Comparison of ENCODE assay signal across 16 cellular contexts in the genomic region with DNA sequence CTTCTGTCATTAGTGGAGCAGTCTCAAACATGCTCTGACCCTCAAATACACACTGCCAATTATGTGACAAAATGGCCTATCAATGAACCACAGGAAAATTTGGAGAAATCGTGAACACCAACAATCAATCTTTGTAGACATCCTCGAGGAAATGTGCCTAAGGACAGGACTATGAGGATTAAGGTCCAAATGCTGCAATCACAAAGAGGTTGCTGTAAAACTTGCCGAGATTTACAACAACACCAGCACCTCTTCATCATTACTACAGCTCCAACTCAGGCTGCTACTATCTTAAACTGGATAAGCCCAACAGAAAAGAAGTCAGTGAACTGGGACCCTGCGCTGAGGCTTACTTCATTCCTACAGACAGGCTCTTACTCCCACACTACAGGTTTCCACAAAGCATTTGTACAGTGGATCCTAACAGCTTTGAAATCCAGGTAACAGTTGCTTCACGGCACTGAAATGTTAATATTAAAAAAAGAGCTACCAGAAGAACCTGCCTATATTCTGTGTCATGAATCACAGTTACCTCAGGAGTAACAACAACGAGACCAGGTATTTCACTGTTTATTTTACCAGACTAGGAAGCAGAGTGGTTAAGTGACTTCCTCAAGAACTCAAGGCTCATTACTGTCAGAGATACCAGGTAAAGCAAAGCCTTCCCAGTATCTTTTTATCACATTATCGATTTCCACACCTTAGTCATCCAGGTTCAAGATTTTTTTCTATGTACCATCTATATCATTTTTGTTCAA. TPM values are rescaled to one million over a fixed set of nuclear protein-coding genes. Genes with fewer than 3 reads are reported as not detected.
DNase-seq lines count a peak whose midpoint lies in the region; ATAC-seq and TF ChIP-seq lines count a peak whose summit lies in the region.
"Had no signal": no experiment of that assay in that cellular context is flagged by ENCODE, and none has a peak within 500 bp of the region (broad histone marks: within the 10 kb centered on the region; RNA-seq: fewer than 3 reads in every experiment).

No MANE protein-coding gene starts in this region.

- TF ChIP-seq CTCF in endothelial cell (IDR thresholded peaks at IDR 0.05; ENCODE audit: unreplicated experiment): no peak

- no peaks in the 10 kb centered on the region for H3K9me2 ChIP-seq in Karpas-422 (replicated peaks; ENCODE audit: insufficient read depth, low read length)

- H3K9ac ChIP-seq in BLaER1 treated with 17β-estradiol and CSF1 and Interleukin-3, amounts not matched to agents 10 nM and 100 nM: peak overlapping the region in 5 of 11 experiments; percentile 16 to 77 (median 65); a peak in 6 of 22 replicates
- peak overlapping the region; percentile 10; the same call in 1 of the 2 replicates for H3K9ac ChIP-seq in Karpas-422 (ENCODE audit: low read length)

- H3K36me3 ChIP-seq in BLaER1 treated with 17β-estradiol and CSF1 and Interleukin-3, amounts not matched to agents 10 nM and 100 nM: peaks cover 7 to 24% (median 15%) of the 10 kb centered on the region in 11 experiments; a peak in 14 of 22 replicates
- no peaks in the 10 kb centered on the region for H3K36me3 ChIP-seq in Karpas-422 (ENCODE audit: insufficient read depth, low read length)
- no peaks in the 10 kb centered on the region for H3K36me3 ChIP-seq in naive thymus-derived CD4-positive, alpha-beta T cell (ENCODE audit: control insufficient read depth in 2 of 3, insufficient read depth in 3 of 3, low read length in 3 of 3)
- H3K36me3 ChIP-seq: SJSA1, vagina had no signal

- H3K27ac Mint-ChIP-seq in endothelial cell (ENCODE audit: unreplicated experiment): peak overlapping the region; percentile 33
- peak overlapping the region; percentile 10 to 95 (median 85) for H3K27ac Mint-ChIP-seq in naive thymus-derived CD4-positive, alpha-beta T cell

- H3K27me3 Mint-ChIP-seq in endothelial cell (ENCODE audit: unreplicated experiment): no peaks in the 10 kb centered on the region
- H3K27me3 Mint-ChIP-seq in naive thymus-derived CD4-positive, alpha-beta T cell: no peaks in the 10 kb centered on the region

- peaks cover 29 to 92% (median 74%) of the 10 kb centered on the region in 11 experiments; a peak in 21 of 22 replicates for H4K20me1 ChIP-seq in BLaER1 treated with 17β-estradiol and CSF1 and Interleukin-3, amounts not matched to agents 10 nM and 100 nM
- H4K20me1 ChIP-seq in Karpas-422 (ENCODE audit: insufficient read depth, low read depth, low read length): 0 out of 2 replicates have a peak, but pooled peaks cover 2% of the 10 kb centered on the region

- peak overlapping the region; percentile 48 to 86 (median 73); a peak in 21 of 22 replicates for H3K27ac ChIP-seq in BLaER1 treated with 17β-estradiol and CSF1 and Interleukin-3, amounts not matched to agents 10 nM and 100 nM
- peak overlapping the region; percentile 62 for H3K27ac ChIP-seq in Karpas-422 (ENCODE audit: low read length)
- no peak overlapping the region for H3K27ac ChIP-seq in naive thymus-derived CD4-positive, alpha-beta T cell (ENCODE audit: low read depth, low read length)
- H3K27ac ChIP-seq: SJSA1, vagina had no signal

- peaks cover 41 to 93% (median 56%) of the 10 kb centered on the region in 10 experiments for H3K4me1 ChIP-seq in BLaER1 treated with 17β-estradiol and CSF1 and Interleukin-3, amounts not matched to agents 10 nM and 100 nM
- H3K4me1 ChIP-seq in Karpas-422 (ENCODE audit: low read length): peaks cover 49% of the 10 kb centered on the region
- peaks cover 39 to 64% of the 10 kb centered on the region in 2 donors for H3K4me1 ChIP-seq in naive thymus-derived CD4-positive, alpha-beta T cell (ENCODE audit: control insufficient read depth in 2 of 2, insufficient read depth in 2 of 2, low read length in 2 of 2)

- peak overlapping the region; percentile 50 to 86 (median 75) for H3K4me2 ChIP-seq in BLaER1 treated with 17β-estradiol and CSF1 and Interleukin-3, amounts not matched to agents 10 nM and 100 nM
- peak overlapping the region; percentile 46 for H3K4me2 ChIP-seq in Karpas-422 (ENCODE audit: low read depth, low read length, poor library complexity, severe bottlenecking)

- H3K36me3 Mint-ChIP-seq in endothelial cell (ENCODE audit: low read depth, unreplicated experiment): no peaks in the 10 kb centered on the region
- peaks cover 0 to 10% (median 4%) of the 10 kb centered on the region in 5 donors for H3K36me3 Mint-ChIP-seq in naive thymus-derived CD4-positive, alpha-beta T cell

- no peak overlapping the region for H2AFZ ChIP-seq in Karpas-422 (ENCODE audit: low read length)

- DNase-seq in Karpas-422 (no peak), endothelial cell (ENCODE audit: low spot score) (no peak), mucosa of gallbladder (ENCODE audit: low spot score) (no peak), NCI-H1092 treated with DMSO at 0.1 percent for 48 hours (lab: John Stamatoyannopoulos, UW) (no peak)
- peak in 1 of 9 donors; percentile 21 for DNase-seq in naive thymus-derived CD4-positive, alpha-beta T cell
- DNase-seq: activated gamma-delta T cell treated with Interleukin-2 at 50 U/mL for 16 hours, GDM1, NCI-H1436, NCI-H774, right cardiac atrium had no signal

- POLR2A ChIA-PET in naive thymus-derived CD4-positive, alpha-beta T cell (lab: Charles Lee): interaction anchor here (1.0 kb wide), 1 partner anchor 24 kb away, joined by 4 read pairs; the partner anchor contains the start of gene CACUL1

- H3K9me3 Mint-ChIP-seq in endothelial cell (ENCODE audit: unreplicated experiment): no peaks in the 10 kb centered on the region
- H3K9me3 Mint-ChIP-seq in naive thymus-derived CD4-positive, alpha-beta T cell: no peaks in the 10 kb centered on the region

- CTCF ChIA-PET in naive thymus-derived CD4-positive, alpha-beta T cell (lab: Charles Lee): no interaction called here

- intact Hi-C loops in naive thymus-derived CD4-positive, alpha-beta T cell (cut with micrococcal nuclease): loop anchor here (1.0 to 10.0 kb wide), 3 partner anchors 33 to 124 kb away; no protein-coding TSS in a partner anchor

- no peaks in the 10 kb centered on the region for H3K9me3 ChIP-seq in BLaER1 treated with 17β-estradiol and CSF1 and Interleukin-3, amounts not matched to agents 10 nM and 100 nM (replicated peaks in 1 of 11)
- H3K9me3 ChIP-seq in Karpas-422 (ENCODE audit: low read length): no peaks in the 10 kb centered on the region
- H3K9me3 ChIP-seq in naive thymus-derived CD4-positive, alpha-beta T cell (ENCODE audit: control insufficient read depth in 2 of 3, low read length in 3 of 3): no peaks in the 10 kb centered on the region
- H3K9me3 ChIP-seq: SJSA1, vagina had no signal

- H3K27me3 ChIP-seq in BLaER1 treated with 17β-estradiol and CSF1 and Interleukin-3, amounts not matched to agents 10 nM and 100 nM: no peaks in the 10 kb centered on the region
- no peaks in the 10 kb centered on the region for H3K27me3 ChIP-seq in Karpas-422 (ENCODE audit: low read length)
- H3K27me3 ChIP-seq in naive thymus-derived CD4-positive, alpha-beta T cell (ENCODE audit: control insufficient read depth in 2 of 2, insufficient read depth in 2 of 2, low read length in 2 of 2): no peaks in the 10 kb centered on the region
- H3K27me3 ChIP-seq: SJSA1, vagina had no signal

- peaks cover 99% of the 10 kb centered on the region for H3K79me2 ChIP-seq in Karpas-422 (ENCODE audit: low read length)

- H3K4me3 Mint-ChIP-seq in endothelial cell (ENCODE audit: unreplicated experiment): no peak overlapping the region
- peak overlapping the region; percentile 1 to 82 (median 66) for H3K4me3 Mint-ChIP-seq in naive thymus-derived CD4-positive, alpha-beta T cell

- no peak overlapping the region for H3K4me3 ChIP-seq in BLaER1 treated with 17β-estradiol and CSF1 and Interleukin-3, amounts not matched to agents 10 nM and 100 nM
- H3K4me3 ChIP-seq in Karpas-422 (ENCODE audit: low read length): no peak overlapping the region
- peak overlapping the region; percentile 21 for H3K4me3 ChIP-seq in naive thymus-derived CD4-positive, alpha-beta T cell (ENCODE audit: low read length)
- H3K4me3 ChIP-seq: SJSA1, vagina had no signal

- no peak for ATAC-seq in naive thymus-derived CD4-positive, alpha-beta T cell
- ATAC-seq in GM19467 (IDR thresholded peaks at IDR 0.05; ENCODE audit: unreplicated experiment): no peak
- no peak for ATAC-seq in GM19397 (IDR thresholded peaks at IDR 0.05; ENCODE audit: unreplicated experiment)
- ATAC-seq: activated CD4-positive, CD25-positive, alpha-beta regulatory T cell treated with anti-CD3 and anti-CD28 coated beads, Interleukin-2, amount 50 U/mL, for 24 hours; right cardiac atrium had no signal

- peaks cover 41% of the 10 kb centered on the region for H3K4me1 Mint-ChIP-seq in endothelial cell (ENCODE audit: unreplicated experiment)
- H3K4me1 Mint-ChIP-seq in naive thymus-derived CD4-positive, alpha-beta T cell: peaks cover 50 to 85% (median 79%) of the 10 kb centered on the region in 7 donors

RNA-seq across cellular contexts. Expression of gene CACUL1, which starts 23.9 kb away (rescaled TPM):
- 28.2 and 50.3 TPM in 2 replicates for total RNA-seq in Karpas-422 (2014; rRNA removed; shearing (Covaris generic); ENCODE audit: low replicate concordance)
- total RNA-seq in endothelial cell (ENCODE audit: unreplicated experiment): 59.0 TPM
- total RNA-seq in naive thymus-derived CD4-positive, alpha-beta T cell: 10 to 100 TPM; 28.0 to 66.6 (median 34.3) TPM
- polyA plus RNA-seq in naive thymus-derived CD4-positive, alpha-beta T cell: 10 to 100 TPM; 20.0 to 24.1 TPM
- 33.1 TPM for total RNA-seq in mucosa of gallbladder
